In the genomic region with DNA sequence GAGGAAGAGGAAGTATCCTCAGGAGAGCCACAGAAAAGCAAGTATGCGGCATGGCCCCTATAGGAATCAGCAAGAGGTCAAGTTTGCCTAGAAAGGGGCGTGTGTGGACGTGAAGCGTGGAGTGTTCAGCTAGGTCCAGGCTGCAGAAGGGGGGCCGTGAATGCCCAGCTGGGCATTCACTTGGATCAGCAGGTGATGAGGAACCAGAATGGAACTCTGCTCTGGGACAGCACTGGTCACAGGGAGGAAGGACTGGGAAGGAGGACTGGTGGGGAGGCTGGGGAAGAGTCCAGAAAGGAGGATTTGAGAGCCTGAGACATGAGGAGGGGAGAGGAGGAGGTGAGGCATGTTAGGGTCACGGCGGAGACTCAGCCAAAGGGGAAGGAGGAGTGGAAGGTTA, we compare ENCODE assay signal across 17 cellular contexts. TPM values are rescaled to one million over a fixed set of nuclear protein-coding genes. Genes with fewer than 3 reads are reported as not detected.
DNase-seq lines count a peak whose midpoint lies in the region; ATAC-seq and TF ChIP-seq lines count a peak whose summit lies in the region.
"Had no signal": no experiment of that assay in that cellular context is flagged by ENCODE, and none has a peak within 500 bp of the region (broad histone marks: within the 10 kb centered on the region; RNA-seq: fewer than 3 reads in every experiment).

No MANE protein-coding gene starts in this region.

- H3K4me2 ChIP-seq in GM23338: no peak overlapping the region
- H3K4me2 ChIP-seq: SK-N-SH had no signal

- no peaks in the 10 kb centered on the region for H3K79me2 ChIP-seq in GM23338 (replicated peaks; ENCODE audit: insufficient read depth)

- no peaks in the 10 kb centered on the region for H3K27me3 Mint-ChIP-seq in T-helper 1 cell treated with Interleukin-12 subunit alpha and Interleukin-12 subunit beta and Interleukin-4 antibody, amounts not matched to agents 30 μg/mL and 1 μg/mL, for 36 hours (ENCODE audit: low read depth)
- no peaks in the 10 kb centered on the region for H3K27me3 Mint-ChIP-seq in CD4-positive, alpha-beta memory T cell
- no peaks in the 10 kb centered on the region for H3K27me3 Mint-ChIP-seq in activated CD8-positive, alpha-beta T cell treated with anti-CD3 and anti-CD28 coated beads, Interleukin-2, amount 10 ng/mL, durations not matched to agents 7 days and 5 days (ENCODE audit: low read depth)
- H3K27me3 Mint-ChIP-seq in memory B cell (no peaks in the 10 kb centered on the region), GM23338 (ENCODE audit: insufficient read depth, low read depth, poor library complexity) (peaks cover 7% of the 10 kb centered on the region)

- DNase-seq in T-helper 1 cell (no peak), memory B cell (ENCODE audit: low spot score in 2 of 2) (no peak), cerebellar cortex (ENCODE audit: low spot score) (no peak), GM23338 (ENCODE audit: low spot score) (no peak)
- DNase-seq in CD4-positive, alpha-beta memory T cell: no peak
- DNase-seq in activated CD8-positive, alpha-beta T cell treated with anti-CD3 and anti-CD28 coated beads, Interleukin-2, amount 10 ng/mL, durations not matched to agents 7 days and 5 days: no peak
- DNase-seq: DMS79; kidney; NCI-H187 treated with DMSO at 0.1 percent for 48 hours; SK-N-SH; stimulated activated CD4-positive, alpha-beta T cell treated with anti-CD3 and anti-CD28 coated beads, Interleukin-1b, Interleukin-23, amount 100 ng/mL, for 48 hours had no signal

- H2AFZ ChIP-seq in GM23338: no peak overlapping the region

- H3K27ac ChIP-seq in CD4-positive, alpha-beta memory T cell (ENCODE audit: low read depth, low read length): no peak overlapping the region
- H3K27ac ChIP-seq in GM23338 (ENCODE audit: low read depth): no peak overlapping the region
- H3K27ac ChIP-seq: 22Rv1, skin epidermis had no signal

- CTCF ChIA-PET in CD4-positive, alpha-beta memory T cell (lab: Charles Lee; ENCODE audit: partially characterized antibody): interaction anchor here (1.1 to 4.2 kb wide), 6 partner anchors 27 to 162 kb away, joined by 3 to 19 read pairs (median 4); no protein-coding TSS in a partner anchor
- CTCF ChIA-PET in activated CD8-positive, alpha-beta T cell treated with anti-CD3 and anti-CD28 coated beads, Interleukin-2, amount 10 ng/mL, durations not matched to agents 7 days and 5 days (lab: Charles Lee): interaction anchor here (0.9 kb wide), 1 partner anchor 10 kb away, joined by 3 read pairs; no protein-coding TSS in a partner anchor

- TF ChIP-seq CTCF in GM23338 (conservative IDR thresholded peaks at IDR 0.05; ENCODE audit: low read depth in 2 of 2): no peak

- no peaks in the 10 kb centered on the region for H3K27me3 ChIP-seq in CD4-positive, alpha-beta memory T cell (ENCODE audit: insufficient read depth, low read length)
- no peaks in the 10 kb centered on the region for H3K27me3 ChIP-seq in GM23338 (ENCODE audit: insufficient read depth)

- H3K4me1 ChIP-seq in CD4-positive, alpha-beta memory T cell (ENCODE audit: insufficient read depth, low read length): peaks cover 7% of the 10 kb centered on the region
- H3K4me1 ChIP-seq in GM23338 (ENCODE audit: insufficient read depth): no peaks in the 10 kb centered on the region

- peak overlapping the region; percentile 67 for H3K27ac Mint-ChIP-seq in T-helper 1 cell treated with Interleukin-12 subunit alpha and Interleukin-12 subunit beta and Interleukin-4 antibody, amounts not matched to agents 30 μg/mL and 1 μg/mL, for 36 hours
- peak overlapping the region; percentile 10 to 86 (median 52) for H3K27ac Mint-ChIP-seq in CD4-positive, alpha-beta memory T cell
- peak overlapping the region; percentile 80 for H3K27ac Mint-ChIP-seq in activated CD8-positive, alpha-beta T cell treated with anti-CD3 and anti-CD28 coated beads, Interleukin-2, amount 10 ng/mL, durations not matched to agents 7 days and 5 days
- peak overlapping the region; percentile 17 for H3K27ac Mint-ChIP-seq in memory B cell
- no peak overlapping the region for H3K27ac Mint-ChIP-seq in GM23338
- H3K27ac Mint-ChIP-seq: brain had no signal

- H3K9me3 Mint-ChIP-seq in T-helper 1 cell treated with Interleukin-12 subunit alpha and Interleukin-12 subunit beta and Interleukin-4 antibody, amounts not matched to agents 30 μg/mL and 1 μg/mL, for 36 hours: peaks cover 8% of the 10 kb centered on the region
- H3K9me3 Mint-ChIP-seq in CD4-positive, alpha-beta memory T cell: no peaks in the 10 kb centered on the region
- no peaks in the 10 kb centered on the region for H3K9me3 Mint-ChIP-seq in activated CD8-positive, alpha-beta T cell treated with anti-CD3 and anti-CD28 coated beads, Interleukin-2, amount 10 ng/mL, durations not matched to agents 7 days and 5 days (ENCODE audit: insufficient read depth)
- H3K9me3 Mint-ChIP-seq in memory B cell (no peaks in the 10 kb centered on the region), GM23338 (no peaks in the 10 kb centered on the region)

- H3K4me1 Mint-ChIP-seq in T-helper 1 cell treated with Interleukin-12 subunit alpha and Interleukin-12 subunit beta and Interleukin-4 antibody, amounts not matched to agents 30 μg/mL and 1 μg/mL, for 36 hours (ENCODE audit: low read depth): peaks cover 55% of the 10 kb centered on the region
- peaks cover 22 to 45% (median 31%) of the 10 kb centered on the region in 4 donors for H3K4me1 Mint-ChIP-seq in CD4-positive, alpha-beta memory T cell
- H3K4me1 Mint-ChIP-seq in activated CD8-positive, alpha-beta T cell treated with anti-CD3 and anti-CD28 coated beads, Interleukin-2, amount 10 ng/mL, durations not matched to agents 7 days and 5 days (ENCODE audit: low read depth): peaks cover 67% of the 10 kb centered on the region
- H3K4me1 Mint-ChIP-seq in memory B cell (peaks cover 5% of the 10 kb centered on the region), GM23338 (no peaks in the 10 kb centered on the region; the same call in 2 of the 3 replicates)
- H3K4me1 Mint-ChIP-seq: brain had no signal

- peaks cover 81% of the 10 kb centered on the region for H3K36me3 Mint-ChIP-seq in T-helper 1 cell treated with Interleukin-12 subunit alpha and Interleukin-12 subunit beta and Interleukin-4 antibody, amounts not matched to agents 30 μg/mL and 1 μg/mL, for 36 hours (ENCODE audit: low read depth)
- H3K36me3 Mint-ChIP-seq in CD4-positive, alpha-beta memory T cell: peaks cover 77 to 87% of the 10 kb centered on the region in 2 donors
- peaks cover 91% of the 10 kb centered on the region for H3K36me3 Mint-ChIP-seq in activated CD8-positive, alpha-beta T cell treated with anti-CD3 and anti-CD28 coated beads, Interleukin-2, amount 10 ng/mL, durations not matched to agents 7 days and 5 days (ENCODE audit: low read depth)
- peaks cover 56% of the 10 kb centered on the region for H3K36me3 Mint-ChIP-seq in memory B cell
- peaks cover 78% of the 10 kb centered on the region for H3K36me3 Mint-ChIP-seq in GM23338 (ENCODE audit: low read depth)

- POLR2A ChIA-PET in CD4-positive, alpha-beta memory T cell (lab: Charles Lee; ENCODE audit: partially characterized antibody): no interaction called here
- POLR2A ChIA-PET in activated CD8-positive, alpha-beta T cell treated with anti-CD3 and anti-CD28 coated beads, Interleukin-2, amount 10 ng/mL, durations not matched to agents 7 days and 5 days (lab: Charles Lee): interaction anchor here (0.6 to 2.7 kb wide), 7 partner anchors 8 to 18 kb away, joined by 3 to 8 read pairs (median 5); no protein-coding TSS in a partner anchor

- no peaks in the 10 kb centered on the region for H3K9me2 ChIP-seq in GM23338 (ENCODE audit: insufficient read depth)
- H3K9me2 ChIP-seq: SK-N-SH had no signal

- intact Hi-C loops in CD4-positive, alpha-beta memory T cell (cut with micrococcal nuclease): no loop called here

- H3K36me3 ChIP-seq in CD4-positive, alpha-beta memory T cell (ENCODE audit: insufficient read depth, low read length): peaks cover 92% of the 10 kb centered on the region
- peaks cover 50% of the 10 kb centered on the region for H3K36me3 ChIP-seq in GM23338 (ENCODE audit: insufficient read depth)

- H3K4me3 Mint-ChIP-seq in T-helper 1 cell treated with Interleukin-12 subunit alpha and Interleukin-12 subunit beta and Interleukin-4 antibody, amounts not matched to agents 30 μg/mL and 1 μg/mL, for 36 hours: no peak overlapping the region
- peak overlapping the region in 1 of 8 donors; percentile 57 for H3K4me3 Mint-ChIP-seq in CD4-positive, alpha-beta memory T cell
- H3K4me3 Mint-ChIP-seq in activated CD8-positive, alpha-beta T cell treated with anti-CD3 and anti-CD28 coated beads, Interleukin-2, amount 10 ng/mL, durations not matched to agents 7 days and 5 days: no peak overlapping the region
- H3K4me3 Mint-ChIP-seq in memory B cell (no peak overlapping the region), GM23338 (no peak overlapping the region)
- H3K4me3 Mint-ChIP-seq: brain had no signal

- peaks cover 9% of the 10 kb centered on the region for H4K20me1 ChIP-seq in GM23338 (replicated peaks; ENCODE audit: insufficient read depth)

- peaks cover 4% of the 10 kb centered on the region; the same call in 1 of the 2 replicates for H3F3A ChIP-seq in GM23338 (replicated peaks; ENCODE audit: low read depth)

- H3K4me3 ChIP-seq in CD4-positive, alpha-beta memory T cell (ENCODE audit: low read length in 2 of 2): no peak overlapping the region
- no peak overlapping the region for H3K4me3 ChIP-seq in GM23338
- H3K4me3 ChIP-seq: lung, skin epidermis had no signal

- H3K9me3 ChIP-seq in CD4-positive, alpha-beta memory T cell (ENCODE audit: control insufficient read depth in 1 of 2, low read length in 2 of 2): no peaks in the 10 kb centered on the region
- H3K9me3 ChIP-seq: SK-N-SH had no signal

- ATAC-seq in activated CD8-positive, alpha-beta T cell treated with anti-CD3 and anti-CD28 coated beads, Interleukin-2, amount 10 ng/mL, durations not matched to agents 7 days and 5 days: no peak
- ATAC-seq in memory B cell (ENCODE audit: low read depth): no peak
- ATAC-seq in HG02798 (IDR thresholded peaks at IDR 0.05; ENCODE audit: poor library complexity, unreplicated experiment): no peak
- no peak for ATAC-seq in GM23338

RNA-seq across cellular contexts. Expression of gene STAT1, which starts 19.8 kb away (rescaled TPM):
- 100 to 1,000 TPM; 130 TPM for total RNA-seq in CD4-positive, alpha-beta memory T cell
- polyA plus RNA-seq in CD4-positive, alpha-beta memory T cell: 100 to 1,000 TPM; 221 to 230 TPM
- 100 to 1,000 TPM; 472 to 473 TPM for total RNA-seq in activated CD8-positive, alpha-beta T cell treated with anti-CD3 and anti-CD28 coated beads, Interleukin-2, amount 10 ng/mL, durations not matched to agents 7 days and 5 days
- total RNA-seq in GM23338 (2014; rRNA removed; shearing (Covaris generic)): 43.2 and 47.4 TPM in 2 replicates
- polyA plus RNA-seq in GM23338 (2016; fragmentation: Nextera tagmentation; extraction: Ambion mirVana): 15.1 and 16.3 TPM in 2 replicates
